8 cellular contexts compared by ENCODE assay signal in the genomic region with DNA sequence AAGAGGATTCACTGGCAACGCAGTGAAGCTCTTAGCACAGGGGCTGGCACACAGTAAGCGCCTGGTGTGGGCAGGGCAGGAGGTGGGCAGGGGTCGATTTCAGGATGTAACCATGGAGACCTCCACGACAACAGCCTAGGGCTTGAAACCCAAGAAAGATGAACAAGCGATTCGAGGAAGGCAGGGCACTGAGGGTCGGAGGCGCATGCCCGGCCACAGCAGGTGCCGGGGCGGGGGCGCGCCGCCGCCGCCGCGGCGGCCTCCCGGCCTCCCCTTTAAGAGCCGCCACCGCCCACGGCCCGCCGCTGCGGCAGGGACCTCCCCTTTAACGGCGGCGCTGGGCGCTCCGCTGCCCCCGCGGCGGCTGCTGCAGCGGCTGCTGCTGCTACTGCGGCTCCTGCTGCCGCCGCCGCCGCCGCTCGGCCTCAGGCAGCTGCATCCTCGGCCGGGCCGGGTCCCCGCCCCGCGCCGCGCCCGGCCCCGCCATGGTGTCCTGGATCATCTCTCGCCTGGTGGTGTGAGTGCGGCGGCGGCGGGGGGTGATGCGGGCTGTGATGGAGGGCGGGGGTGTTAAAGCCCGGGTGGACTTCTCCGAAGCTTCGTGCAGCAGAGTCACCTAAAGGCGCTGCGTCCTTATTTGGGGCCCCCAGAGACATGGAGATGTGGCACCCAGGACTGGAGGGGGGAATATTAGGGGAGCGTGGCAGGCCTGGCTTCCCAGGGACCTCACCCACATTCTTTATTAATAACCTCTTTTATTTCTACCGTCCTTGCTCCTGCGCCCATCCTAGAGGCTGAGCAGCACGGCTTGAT. TPM values are rescaled to one million over a fixed set of nuclear protein-coding genes. Genes with fewer than 3 reads are reported as not detected.
A peak's percentile ranks its signal among the peaks of the same experiment; 100 is the strongest.
DNase-seq lines count a peak whose midpoint lies in the region; ATAC-seq and TF ChIP-seq lines count a peak whose summit lies in the region.

A gene with protein sequence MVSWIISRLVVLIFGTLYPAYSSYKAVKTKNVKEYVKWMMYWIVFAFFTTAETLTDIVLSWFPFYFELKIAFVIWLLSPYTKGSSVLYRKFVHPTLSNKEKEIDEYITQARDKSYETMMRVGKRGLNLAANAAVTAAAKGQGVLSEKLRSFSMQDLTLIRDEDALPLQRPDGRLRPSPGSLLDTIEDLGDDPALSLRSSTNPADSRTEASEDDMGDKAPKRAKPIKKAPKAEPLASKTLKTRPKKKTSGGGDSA (plus strand): TSS at position 334 of the 813 bp plus-strand sequence. CDS start 152 bp downstream, at position 486.

- H3K4me1 Mint-ChIP-seq in activated T-helper 17 cell treated with anti-CD3 and anti-CD28 coated beads, Interleukin-2, amount 50 U/mL, for 72 hours = no peaks in the 10 kb centered on the region
- H3K4me1 Mint-ChIP-seq in neural crest cell = peaks cover 32% of the 10 kb centered on the region

- H3K36me3 Mint-ChIP-seq in activated T-helper 17 cell treated with anti-CD3 and anti-CD28 coated beads, Interleukin-2, amount 50 U/mL, for 72 hours (ENCODE audit: low read depth) = peaks cover 27% of the 10 kb centered on the region
- peaks cover 3% of the 10 kb centered on the region for H3K36me3 Mint-ChIP-seq in neural crest cell (ENCODE audit: low read depth)

- WGBS in thymus = 2% methylated on average over 68 of the region's 68 CpGs

- H3K9me3 ChIP-seq in NT2/D1 (ENCODE audit: insufficient read depth, low read length) (no peaks in the 10 kb centered on the region), thymus (ENCODE audit: control insufficient read depth) (no peaks in the 10 kb centered on the region)

- peak within 1 kb of the TSS; percentile 67 for H3K4me3 Mint-ChIP-seq in activated T-helper 17 cell treated with anti-CD3 and anti-CD28 coated beads, Interleukin-2, amount 50 U/mL, for 72 hours
- H3K4me3 Mint-ChIP-seq in neural crest cell = peak within 1 kb of the TSS; percentile 93

- peak; percentile 75 for ATAC-seq in HG03159 (IDR thresholded peaks at IDR 0.05; ENCODE audit: unreplicated experiment)
- peak; percentile 80 for ATAC-seq in activated T-helper 17 cell treated with anti-CD3 and anti-CD28 coated beads, Interleukin-2, amount 50 U/mL, for 72 hours (replicated peaks)

- H3K27ac ChIP-seq in thymus (ENCODE audit: low read depth) = no peak within 1 kb of the TSS

- TF ChIP-seq CTCF in fibroblast of the aortic adventitia (IDR thresholded peaks at IDR 0.05; ENCODE audit: insufficient read depth, low read length) = no peak
- TF ChIP-seq CTCF in neural crest cell (conservative IDR thresholded peaks at IDR 0.05) = no peak

- H3K36me3 ChIP-seq in NT2/D1 (ENCODE audit: insufficient read depth, insufficient read length, low read length) (peaks cover 24% of the 10 kb centered on the region), thymus (ENCODE audit: control insufficient read depth, insufficient read depth) (peaks cover 25% of the 10 kb centered on the region)

- peak within 1 kb of the TSS; percentile 71 for H3K4me3 ChIP-seq in NT2/D1 (ENCODE audit: insufficient read length, low read depth)
- H3K4me3 ChIP-seq in fibroblast of the aortic adventitia (ENCODE audit: low read depth, low read length) = peak within 1 kb of the TSS; percentile 52
- H3K4me3 ChIP-seq in thymus (ENCODE audit: low read length) = peak within 1 kb of the TSS; percentile 56

- DNase-seq in NCI-H1694 treated with DMSO at 0.1 percent for 48 hours (lab: John Stamatoyannopoulos, UW) (peak; percentile 20), NCI-H1694 (lab: John Stamatoyannopoulos, UW) (no peak), NT2/D1 (ENCODE audit: low read depth, low spot score) (peak; percentile 50), fibroblast of the aortic adventitia (ENCODE audit: low read depth) (peak; percentile 30), neural crest cell (ENCODE audit: low read depth, low spot score) (peak; percentile 62)

- H3K9me3 Mint-ChIP-seq in activated T-helper 17 cell treated with anti-CD3 and anti-CD28 coated beads, Interleukin-2, amount 50 U/mL, for 72 hours = no peaks in the 10 kb centered on the region
- H3K9me3 Mint-ChIP-seq in neural crest cell = no peaks in the 10 kb centered on the region

- peaks cover 7% of the 10 kb centered on the region for H3K4me1 ChIP-seq in NT2/D1 (ENCODE audit: insufficient read depth, insufficient read length)
- no peaks in the 10 kb centered on the region for H3K4me1 ChIP-seq in thymus (ENCODE audit: control insufficient read depth, insufficient read depth, low read length)

- H3K27me3 ChIP-seq in NT2/D1 (ENCODE audit: insufficient read depth, insufficient read length) (no peaks in the 10 kb centered on the region), thymus (ENCODE audit: control insufficient read depth, insufficient read depth) (no peaks in the 10 kb centered on the region)

- peak within 1 kb of the TSS; percentile 77 for H3K9ac ChIP-seq in NT2/D1 (ENCODE audit: insufficient read length, low read depth)

- H3K27me3 Mint-ChIP-seq in activated T-helper 17 cell treated with anti-CD3 and anti-CD28 coated beads, Interleukin-2, amount 50 U/mL, for 72 hours = peaks cover 4% of the 10 kb centered on the region
- no peaks in the 10 kb centered on the region for H3K27me3 Mint-ChIP-seq in neural crest cell (ENCODE audit: low read depth)

- H3K27ac Mint-ChIP-seq in activated T-helper 17 cell treated with anti-CD3 and anti-CD28 coated beads, Interleukin-2, amount 50 U/mL, for 72 hours = peak within 1 kb of the TSS; percentile 50
- peak within 1 kb of the TSS; percentile 96 for H3K27ac Mint-ChIP-seq in neural crest cell (ENCODE audit: unreplicated experiment)

RNA-seq across cellular contexts. Expression of the gene that starts here (rescaled TPM):
- 1 to 10 TPM; 2.0 TPM for total RNA-seq in activated T-helper 17 cell treated with anti-CD3 and anti-CD28 coated beads, Interleukin-2, amount 50 U/mL, for 72 hours
- total RNA-seq in fibroblast of the aortic adventitia (ENCODE audit: low replicate concordance) (1.1 and 6.1 TPM in 2 replicates), neural crest cell (55.1 and 59.2 TPM in 2 replicates)
- 4.8 TPM for polyA plus RNA-seq in thymus
